Comparison of ENCODE assay signal across 8 cellular contexts in genomic region chr20:31894980-31895675, GRCh38. TPM values are rescaled to one million over a fixed set of nuclear protein-coding genes. Genes with fewer than 3 reads are reported as not detected.
DNase-seq lines count a peak whose midpoint lies in the region; ATAC-seq and TF ChIP-seq lines count a peak whose summit lies in the region.

No MANE protein-coding gene starts in this region.

- no peaks in the 10 kb centered on the region for H3K9me3 ChIP-seq in Peyer's patch
- no peaks in the 10 kb centered on the region for H3K9me3 ChIP-seq in esophagus muscularis mucosa

- H3K27ac ChIP-seq in Peyer's patch, result peak overlapping the region in 3 of 4 donors; percentile 8 to 51 (median 25)
- H3K27ac ChIP-seq in esophagus muscularis mucosa (replicated peaks in 1 of 4), result peak overlapping the region; percentile 52 to 66 (median 62)

- TF ChIP-seq CTCF in Peyer's patch (IDR thresholded peaks at IDR 0.05) (no peak), esophagus muscularis mucosa (IDR thresholded peaks at IDR 0.05) (no peak)

- intact Hi-C loops in esophagus muscularis mucosa (cut with DNase I), result loop anchor here (5.0 kb wide), 1 partner anchor 57 kb away; the partner anchor contains the start of gene PDRG1

- 42% methylated on average over 8 of the region's 8 CpGs for WGBS in esophagus muscularis mucosa

- no peak overlapping the region for H3K4me3 ChIP-seq in Peyer's patch
- H3K4me3 ChIP-seq in esophagus muscularis mucosa, result no peak overlapping the region

- ATAC-seq in GM18861 (IDR thresholded peaks at IDR 0.05; ENCODE audit: unreplicated experiment), result peak; percentile 93
- peak; percentile 99 for ATAC-seq in HG02885 (IDR thresholded peaks at IDR 0.05; ENCODE audit: poor library complexity, unreplicated experiment)

- TF ChIP-seq POLR2A in Peyer's patch (IDR thresholded peaks at IDR 0.05) (no peak), esophagus muscularis mucosa (IDR thresholded peaks at IDR 0.05; ENCODE audit: low read depth) (no peak)

- DNase-seq in AG08395 (ENCODE audit: low spot score), result peak; percentile 70
- peak in 2 of 3 donors; percentile 73 to 79 for DNase-seq in Peyer's patch
- no peak for DNase-seq in esophagus muscularis mucosa (ENCODE audit: extremely low spot score)
- peak; percentile 9 for DNase-seq in non-pigmented ciliary epithelial cell (ENCODE audit: low read depth)
- DNase-seq in 8988T, result no peak
- DNase-seq in stimulated activated CD4-positive, alpha-beta T cell treated with anti-CD3 and anti-CD28 coated beads, Interleukin-2, amount 100 ng/mL, for 24 hours, result no peak

- no peaks in the 10 kb centered on the region for H3K27me3 ChIP-seq in Peyer's patch
- H3K27me3 ChIP-seq in esophagus muscularis mucosa, result no peaks in the 10 kb centered on the region

- H3K36me3 ChIP-seq in Peyer's patch, result no peaks in the 10 kb centered on the region
- H3K36me3 ChIP-seq in esophagus muscularis mucosa, result no peaks in the 10 kb centered on the region

- H3K4me1 ChIP-seq in Peyer's patch, result no peaks in the 10 kb centered on the region
- H3K4me1 ChIP-seq in esophagus muscularis mucosa, result peaks cover 4 to 6% (median 5%) of the 10 kb centered on the region in 4 donors

- TF ChIP-seq EP300 in esophagus muscularis mucosa (IDR thresholded peaks at IDR 0.05), result no peak

RNA-seq across cellular contexts. Expression of gene TTLL9, which starts 24.7 kb away (rescaled TPM):
- total RNA-seq in Peyer's patch (1 to 10 TPM in 1 of 4 donors, under 1 TPM in 1, not detected in 2; 0.47 to 1.7 TPM), esophagus muscularis mucosa (under 1 TPM in 2 of 4 donors, not detected in 2; 0.17 to 0.34 TPM)

RNA-seq across cellular contexts. Expression of gene DUSP15, which starts 24.8 kb away (rescaled TPM):
- total RNA-seq in Peyer's patch (10 to 100 TPM in 1 of 4 donors, 1 to 10 TPM in 2, under 1 TPM in 1; 0.53 to 19.8 (median 2.3) TPM), esophagus muscularis mucosa (1 to 10 TPM in 3 of 4 donors, under 1 TPM in 1; 0.83 to 5.1 (median 3.8) TPM)

RNA-seq across cellular contexts. Expression of gene FOXS1, which starts 49.7 kb away (rescaled TPM):
- total RNA-seq in Peyer's patch (not detected), esophagus muscularis mucosa (1 to 10 TPM in 1 of 4 donors, under 1 TPM in 3; 0.50 to 3.4 (median 0.87) TPM)

RNA-seq across cellular contexts. Expression of gene PDRG1, which starts 56.7 kb away (rescaled TPM):
- total RNA-seq in Peyer's patch (1 to 10 TPM; 5.1 to 6.6 (median 6.2) TPM), esophagus muscularis mucosa (10 to 100 TPM in 3 of 4 donors, 1 to 10 TPM in 1; 7.9 to 15.9 (median 10.8) TPM)

Comparison
In these comparisons a context has a peak if more than half of its experiments do, and no peak if none do; other contexts are left out.
1. DNase-seq: peak in AG08395 (single experiment), Peyer's patch (2 of 3) and non-pigmented ciliary epithelial cell (single experiment); none in esophagus muscularis mucosa (single experiment), 8988T (single experiment) and stimulated activated CD4-positive, alpha-beta T cell treated with anti-CD3 and anti-CD28 coated beads, Interleukin-2, amount 100 ng/mL, for 24 hours (0 of 2).